3 cellular contexts compared by ENCODE assay signal in the genomic region with DNA sequence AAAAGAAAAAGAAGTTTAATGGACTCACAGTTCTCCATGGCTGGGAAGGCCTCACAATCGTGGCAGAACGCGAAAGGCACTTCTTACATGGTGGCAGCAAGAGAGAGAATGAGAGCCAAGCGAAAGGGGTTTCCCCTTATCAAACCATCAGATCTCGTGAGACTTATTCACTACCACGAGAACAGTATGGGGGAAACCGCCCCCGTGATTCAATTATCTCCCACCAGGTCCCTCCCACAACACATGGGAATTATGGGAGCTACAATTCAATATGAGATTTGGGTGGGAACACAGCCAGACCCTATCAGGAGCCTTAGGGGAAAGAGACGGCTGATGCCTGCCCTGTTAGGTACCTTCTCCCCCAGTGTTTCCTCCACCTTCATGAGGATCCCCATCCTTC. TPM values are rescaled to one million over a fixed set of nuclear protein-coding genes. Genes with fewer than 3 reads are reported as not detected.
"Had no signal": no experiment of that assay in that cellular context is flagged by ENCODE, and none has a peak within 500 bp of the region (broad histone marks: within the 10 kb centered on the region; RNA-seq: fewer than 3 reads in every experiment).

No MANE protein-coding gene starts in this region.

RNA-seq across cellular contexts. Expression of a gene that starts 43.0 kb away (rescaled TPM):
- total RNA-seq: mesenteric fat pad, myocyte had no signal
- polyA plus RNA-seq: immature natural killer cell had no signal
